In the genomic region with DNA sequence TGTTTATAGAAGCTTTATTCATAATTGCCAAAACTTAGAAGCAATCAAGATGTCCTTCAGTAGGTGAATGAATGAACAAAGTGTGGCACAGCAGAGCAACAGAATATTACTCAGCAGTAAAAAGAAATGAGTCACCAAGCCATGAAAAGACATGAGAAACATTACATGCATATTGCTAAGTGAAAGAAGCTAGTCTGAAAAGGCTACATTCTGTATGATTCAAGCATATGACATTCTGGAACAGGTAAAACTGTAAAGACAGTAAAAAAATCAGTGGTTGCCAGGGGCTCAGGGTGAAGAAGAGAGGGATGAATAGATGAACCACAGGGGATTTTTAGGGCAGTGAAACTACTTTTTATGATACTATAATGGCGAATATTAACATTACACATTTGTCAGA, we compare ENCODE assay signal across 16 cellular contexts.
DNase-seq lines count a peak whose midpoint lies in the region; ATAC-seq and TF ChIP-seq lines count a peak whose summit lies in the region.
"Had no signal": no experiment of that assay in that cellular context is flagged by ENCODE, and none has a peak within 500 bp of the region (broad histone marks: within the 10 kb centered on the region; RNA-seq: fewer than 3 reads in every experiment).

No MANE protein-coding gene starts in this region.

- ATAC-seq in GM18502 (IDR thresholded peaks at IDR 0.05; ENCODE audit: poor library complexity, unreplicated experiment): peak; percentile 81
- peak; percentile 67 for ATAC-seq in GM21390 (IDR thresholded peaks at IDR 0.05; ENCODE audit: unreplicated experiment)
- peak; percentile 70 for ATAC-seq in HG03066 (IDR thresholded peaks at IDR 0.05; ENCODE audit: low read depth, unreplicated experiment)
- no peak for ATAC-seq in HG03175 (IDR thresholded peaks at IDR 0.05; ENCODE audit: unreplicated experiment)
- ATAC-seq in right cardiac atrium: no peak

- H3K4me2 ChIP-seq in smooth muscle cell: no peak overlapping the region
- H3K4me2 ChIP-seq: hepatocyte had no signal

- H3K4me3 ChIP-seq in smooth muscle cell (no peak overlapping the region), right cardiac atrium (ENCODE audit: low read length) (no peak overlapping the region)
- H3K4me3 ChIP-seq: adrenal gland, hepatocyte, sigmoid colon had no signal

- H3K9me3 ChIP-seq in smooth muscle cell (replicated peaks; ENCODE audit: low read depth): no peaks in the 10 kb centered on the region
- H3K9me3 ChIP-seq in right cardiac atrium (ENCODE audit: control insufficient read depth, low read length): no peaks in the 10 kb centered on the region
- H3K9me3 ChIP-seq: adrenal gland, sigmoid colon had no signal

- H2AFZ ChIP-seq in smooth muscle cell (ENCODE audit: low read depth): no peak overlapping the region
- H2AFZ ChIP-seq: hepatocyte had no signal

- no peaks in the 10 kb centered on the region for H3F3A ChIP-seq in smooth muscle cell (ENCODE audit: low read depth)

- H3K9ac ChIP-seq in smooth muscle cell (ENCODE audit: low read depth): no peak overlapping the region

- H3K27ac ChIP-seq in smooth muscle cell (ENCODE audit: low read depth) (no peak overlapping the region), right cardiac atrium (ENCODE audit: low read length) (no peak overlapping the region)
- H3K27ac ChIP-seq: adrenal gland, epithelial cell of prostate, hepatocyte, sigmoid colon had no signal

- no peaks in the 10 kb centered on the region for H3K79me2 ChIP-seq in smooth muscle cell (ENCODE audit: low read depth)
- H3K79me2 ChIP-seq: hepatocyte had no signal

- H3K36me3 ChIP-seq in smooth muscle cell (ENCODE audit: low read depth): no peaks in the 10 kb centered on the region
- H3K36me3 ChIP-seq: adrenal gland, sigmoid colon had no signal

- no peaks in the 10 kb centered on the region for H4K20me1 ChIP-seq in smooth muscle cell (ENCODE audit: low read depth)

- no peak for TF ChIP-seq CTCF in smooth muscle cell (IDR thresholded peaks at IDR 0.05; ENCODE audit: borderline replicate concordance, insufficient read depth, poor library complexity, severe bottlenecking)

- 88% methylated on average over 1 of the region's 1 CpG for WGBS in smooth muscle cell (ENCODE audit: low lambda C conversion rate)
- 33% methylated on average over 1 of the region's 1 CpG for WGBS in right cardiac atrium

- intact Hi-C loops in right cardiac atrium (cut with DNase I): no loop called here

- H3K4me1 ChIP-seq in smooth muscle cell (ENCODE audit: low read depth): no peaks in the 10 kb centered on the region
- no peaks in the 10 kb centered on the region for H3K4me1 ChIP-seq in right cardiac atrium (ENCODE audit: control insufficient read depth, insufficient read depth, low read length)
- H3K4me1 ChIP-seq: adrenal gland, sigmoid colon had no signal

- DNase-seq in ELR (ENCODE audit: low read depth) (peak; percentile 15), smooth muscle cell (lab: John Stamatoyannopoulos, UW; ENCODE audit: unreplicated experiment) (no peak), right cardiac atrium (no peak), iPS-NIHi7 (ENCODE audit: extremely low spot score) (no peak)
- DNase-seq: activated CD8-positive, alpha-beta memory T cell treated with anti-CD3 and anti-CD28 coated beads for 24 hours; adrenal gland; GOT3; NCI-H2081; SIG-M5; sigmoid colon had no signal

- no peaks in the 10 kb centered on the region for H3K27me3 ChIP-seq in smooth muscle cell (ENCODE audit: low read depth)
- H3K27me3 ChIP-seq in right cardiac atrium (ENCODE audit: control insufficient read depth, insufficient read depth): no peaks in the 10 kb centered on the region
- H3K27me3 ChIP-seq: adrenal gland, hepatocyte, sigmoid colon had no signal

Comparison
In these comparisons a context has a peak if more than half of its experiments do, and no peak if none do; other contexts are left out.
1. ATAC-seq: peak in GM18502 (single experiment), GM21390 (single experiment) and HG03066 (single experiment); none in HG03175 (single experiment) and right cardiac atrium (0 of 2).